14 cellular contexts compared by ENCODE assay signal in the genomic region with DNA sequence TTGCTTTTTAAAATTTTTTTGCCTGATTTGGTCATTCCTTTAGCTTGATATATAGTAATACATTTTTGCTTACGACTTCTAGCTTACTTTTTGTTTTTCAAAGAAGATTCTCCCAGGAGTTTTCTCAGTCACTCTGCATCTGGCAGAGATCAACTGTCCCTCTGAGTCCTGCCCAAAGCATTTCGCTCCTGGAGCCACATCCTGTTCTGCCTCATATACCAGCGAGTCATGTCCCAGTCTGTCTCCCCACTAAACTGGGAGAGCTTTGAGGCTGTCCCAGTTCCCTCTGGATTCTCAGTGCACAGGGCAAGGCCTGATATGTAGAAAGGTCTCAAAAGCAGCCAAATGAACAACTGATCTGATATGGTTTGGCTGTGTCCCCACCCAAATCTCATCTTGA.
"Had no signal": no experiment of that assay in that cellular context is flagged by ENCODE, and none has a peak within 500 bp of the region (broad histone marks: within the 10 kb centered on the region; RNA-seq: fewer than 3 reads in every experiment).

No MANE protein-coding gene starts in this region.

- H3K4me3 ChIP-seq: lower lobe of right lung, tibial artery had no signal

- H3K9me3 ChIP-seq: lower lobe of right lung, tibial artery had no signal

- H3K27me3 Mint-ChIP-seq: central memory CD8-positive, alpha-beta T cell had no signal

- H3K36me3 ChIP-seq: lower lobe of right lung, tibial artery had no signal

- H3K4me1 ChIP-seq: lower lobe of right lung, tibial artery had no signal

- H3K9me3 Mint-ChIP-seq: activated naive CD8-positive, alpha-beta T cell treated with anti-CD3 and anti-CD28 coated beads, Interleukin-2, amount 50 U/mL, for 24 hours; activated T-helper 1 cell treated with anti-CD3 and anti-CD28 coated beads, Interleukin-12 subunit alpha, Interleukin-12 subunit beta, Interleukin-2, Interleukin-4 antibody, amounts not matched to agents 30 ng/mL and 10 ng/mL and 1 ng/mL, durations not matched to agents 14 hours and 24 hours and 36 hours had no signal

- H3K4me1 Mint-ChIP-seq: activated naive CD8-positive, alpha-beta T cell treated with anti-CD3 and anti-CD28 coated beads, Interleukin-2, amount 50 U/mL, for 24 hours; central memory CD8-positive, alpha-beta T cell; naive thymus-derived CD4-positive, alpha-beta T cell had no signal

- H3K27ac ChIP-seq: epithelial cell of prostate, lower lobe of right lung, tibial artery had no signal

- H3K4me3 Mint-ChIP-seq: activated CD8-positive, alpha-beta T cell treated with anti-CD3 and anti-CD28 coated beads, Interleukin-2, amount 10 ng/mL, durations not matched to agents 7 days and 5 days; activated naive CD8-positive, alpha-beta T cell treated with anti-CD3 and anti-CD28 coated beads, Interleukin-2, amount 50 U/mL, for 24 hours; activated T-helper 1 cell treated with anti-CD3 and anti-CD28 coated beads, Interleukin-12 subunit alpha, Interleukin-12 subunit beta, Interleukin-2, Interleukin-4 antibody, amounts not matched to agents 30 ng/mL and 10 ng/mL and 1 ng/mL, durations not matched to agents 14 hours and 24 hours and 36 hours; central memory CD8-positive, alpha-beta T cell; naive thymus-derived CD4-positive, alpha-beta T cell had no signal

- ATAC-seq: activated CD8-positive, alpha-beta T cell treated with anti-CD3 and anti-CD28 coated beads, Interleukin-2, amount 10 ng/mL, durations not matched to agents 7 days and 5 days; activated naive CD8-positive, alpha-beta T cell treated with anti-CD3 and anti-CD28 coated beads, Interleukin-2, amount 50 U/mL, for 24 hours; left cardiac atrium; lower lobe of right lung; naive thymus-derived CD4-positive, alpha-beta T cell had no signal

- H3K27ac Mint-ChIP-seq: activated CD8-positive, alpha-beta T cell treated with anti-CD3 and anti-CD28 coated beads, Interleukin-2, amount 10 ng/mL, durations not matched to agents 7 days and 5 days; activated naive CD8-positive, alpha-beta T cell treated with anti-CD3 and anti-CD28 coated beads, Interleukin-2, amount 50 U/mL, for 24 hours; activated T-helper 1 cell treated with anti-CD3 and anti-CD28 coated beads, Interleukin-12 subunit alpha, Interleukin-12 subunit beta, Interleukin-2, Interleukin-4 antibody, amounts not matched to agents 30 ng/mL and 10 ng/mL and 1 ng/mL, durations not matched to agents 14 hours and 24 hours and 36 hours; naive thymus-derived CD4-positive, alpha-beta T cell had no signal

- H3K36me3 Mint-ChIP-seq: naive thymus-derived CD4-positive, alpha-beta T cell had no signal

- DNase-seq: activated CD4-positive, alpha-beta T cell treated with anti-CD3 and anti-CD28 coated beads for 4 hours; activated CD8-positive, alpha-beta T cell treated with anti-CD3 and anti-CD28 coated beads, Interleukin-2, amount 10 ng/mL, durations not matched to agents 7 days and 5 days; activated naive CD4-positive, alpha-beta T cell treated with Interleukin-2 at 50 U/mL for 16 hours; activated naive CD8-positive, alpha-beta T cell treated with anti-CD3 and anti-CD28 coated beads, Interleukin-2, amount 50 U/mL, for 24 hours; effector memory CD4-positive, alpha-beta T cell; left cardiac atrium; lower lobe of right lung; naive thymus-derived CD4-positive, alpha-beta T cell; small intestine; T-helper 1 cell; tibial artery had no signal
